Comparison of ENCODE assay signal across 9 cellular contexts in genomic region chr7:44637788-44638594, GRCh38. TPM values are rescaled to one million over a fixed set of nuclear protein-coding genes. Genes with fewer than 3 reads are reported as not detected.
A peak's percentile ranks its signal among the peaks of the same experiment; 100 is the strongest.
DNase-seq lines count a peak whose midpoint lies in the region; ATAC-seq and TF ChIP-seq lines count a peak whose summit lies in the region.
"Had no signal": no experiment of that assay in that cellular context is flagged by ENCODE, and none has a peak within 500 bp of the region (broad histone marks: within the 10 kb centered on the region; RNA-seq: fewer than 3 reads in every experiment).

No MANE protein-coding gene starts in this region.

- peak; percentile 10 for DNase-seq in NCI-H2107 treated with DMSO at 0.1 percent for 48 hours (lab: John Stamatoyannopoulos, UW; ENCODE audit: unreplicated experiment)
- DNase-seq in NCI-H2107 (lab: John Stamatoyannopoulos, UW): no peak
- peak; percentile 74 for DNase-seq in T follicular helper cell (ENCODE audit: low read depth)
- DNase-seq in amniotic stem cell (lab: John Stamatoyannopoulos, UW): peak; percentile 50
- peak in 1 of 3 donors; percentile 23 for DNase-seq in right lobe of liver
- DNase-seq in stimulated activated CD8-positive, alpha-beta memory T cell treated with anti-CD3 and anti-CD28 coated beads, Interleukin-2, amount 100 ng/mL, for 1 hour (ENCODE audit: low read depth in 2 of 2): peak; percentile 37 to 61
- no peak for DNase-seq in NCI-H226

- H3K36me3 ChIP-seq in right lobe of liver: no peaks in the 10 kb centered on the region

- TF ChIP-seq CTCF in right lobe of liver (IDR thresholded peaks at IDR 0.05): no peak

- no peaks in the 10 kb centered on the region for H3K27me3 ChIP-seq in right lobe of liver

- ATAC-seq in HG03175 (IDR thresholded peaks at IDR 0.05; ENCODE audit: unreplicated experiment): peak; percentile 56
- ATAC-seq in right lobe of liver: peak in 2 of 4 donors; percentile 19 to 23

- WGBS in right lobe of liver (ENCODE audit: insufficient coverage, low coverage, low lambda C conversion rate, missing lambda C conversion rate): 61% methylated on average over 7 of the region's 8 CpGs

- H3K4me1 ChIP-seq in right lobe of liver: peaks cover 0 to 34% (median 10%) of the 10 kb centered on the region in 4 donors

- intact Hi-C loops in right lobe of liver (cut with DNase I): no loop called here

- H3K4me3 ChIP-seq in right lobe of liver: no peak overlapping the region

- H3K27ac ChIP-seq in right lobe of liver: peak overlapping the region; percentile 44 to 72 (median 50)
- H3K27ac ChIP-seq: C4-2B had no signal

- H3K9me3 ChIP-seq in right lobe of liver: no peaks in the 10 kb centered on the region

- TF ChIP-seq POLR2A in right lobe of liver (IDR thresholded peaks at IDR 0.05): no peak

RNA-seq across cellular contexts. Expression of gene OGDH, which starts 31.6 kb away (rescaled TPM):
- total RNA-seq in right lobe of liver: 10 to 100 TPM; 46.6 to 63.2 (median 55.8) TPM

RNA-seq across cellular contexts. Expression of gene TMED4, which starts 56.0 kb away (rescaled TPM):
- 10 to 100 TPM; 32.5 to 91.1 (median 41.7) TPM for total RNA-seq in right lobe of liver

Comparison
In these comparisons a context has a peak if more than half of its experiments do, and no peak if none do; other contexts are left out.
1. DNase-seq: peak in NCI-H2107 treated with DMSO at 0.1 percent for 48 hours (single experiment), T follicular helper cell (single experiment), amniotic stem cell (single experiment) and stimulated activated CD8-positive, alpha-beta memory T cell treated with anti-CD3 and anti-CD28 coated beads, Interleukin-2, amount 100 ng/mL, for 1 hour (2 of 2); none in NCI-H2107 (single experiment) and NCI-H226 (single experiment).